Comparison of ENCODE assay signal across 17 cellular contexts in the genomic region with DNA sequence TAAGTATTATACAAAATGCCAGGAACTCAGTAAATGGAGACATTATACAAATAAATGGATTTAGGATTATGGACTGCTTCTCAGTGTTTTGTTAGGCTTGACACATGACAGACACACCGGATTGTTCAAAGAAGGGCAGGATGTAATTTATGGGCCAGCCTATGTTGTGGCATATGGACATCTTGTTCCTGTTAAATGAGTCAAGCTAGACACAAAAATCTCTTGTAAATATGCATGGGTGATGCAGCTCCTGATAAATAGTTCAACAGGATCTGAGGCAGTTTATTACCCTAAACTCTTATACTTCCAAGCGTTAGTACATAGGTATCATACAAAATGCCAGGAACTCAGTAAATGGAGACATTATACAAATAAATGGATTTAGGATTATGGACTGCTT.
"Had no signal": no experiment of that assay in that cellular context is flagged by ENCODE, and none has a peak within 500 bp of the region (broad histone marks: within the 10 kb centered on the region; RNA-seq: fewer than 3 reads in every experiment).

No MANE protein-coding gene starts in this region.

- H3K36me3 ChIP-seq: gastrocnemius medialis, left ventricle myocardium inferior, right atrium auricular region, thyroid gland, upper lobe of right lung had no signal

- DNase-seq: activated CD4-positive, alpha-beta memory T cell treated with anti-CD3 and anti-CD28 coated beads, Interleukin-2, amount 10 ng/mL, durations not matched to agents 7 days and 5 days; activated CD4-positive, alpha-beta T cell treated with anti-CD3 and anti-CD28 coated beads, Interleukin-2, amount 10 ng/mL, durations not matched to agents 24 days and 14 days; activated effector memory CD4-positive, alpha-beta T cell treated with anti-CD3 and anti-CD28 coated beads, Interleukin-2, amount 50 U/mL, for 16 hours; activated naive CD4-positive, alpha-beta T cell treated with anti-CD3 and anti-CD28 coated beads, Interleukin-2, amount 10 ng/mL, durations not matched to agents 7 days and 5 days; activated T-cell treated with anti-CD3 and anti-CD28 coated beads for 4 hours; erythroblast; gastrocnemius medialis; hippocampal formation; left ventricle myocardium inferior; natural killer cell; psoas muscle; stimulated activated CD4-positive, alpha-beta T cell treated with anti-CD3 and anti-CD28 coated beads, Interleukin-4, amount 100 ng/mL, for 4 hours; substantia nigra; T-helper 1 cell; thyroid gland; upper lobe of right lung had no signal

- H3K27me3 ChIP-seq: gastrocnemius medialis, right atrium auricular region, thyroid gland, upper lobe of right lung had no signal

- ATAC-seq: gastrocnemius medialis, natural killer cell, psoas muscle, upper lobe of right lung had no signal

- H3K9me3 ChIP-seq: gastrocnemius medialis, left ventricle myocardium inferior, psoas muscle, right atrium auricular region, thyroid gland, upper lobe of right lung had no signal

- H3K27ac ChIP-seq: gastrocnemius medialis, left ventricle myocardium inferior, psoas muscle, right atrium auricular region, thyroid gland, upper lobe of right lung had no signal

- H3K4me1 ChIP-seq: gastrocnemius medialis, left ventricle myocardium inferior, psoas muscle, right atrium auricular region, thyroid gland, upper lobe of right lung had no signal

- H3K4me3 ChIP-seq: gastrocnemius medialis, left ventricle myocardium inferior, psoas muscle, right atrium auricular region, thyroid gland, upper lobe of right lung had no signal
